ENCODE assay signal across 26 cellular contexts in the genomic region with DNA sequence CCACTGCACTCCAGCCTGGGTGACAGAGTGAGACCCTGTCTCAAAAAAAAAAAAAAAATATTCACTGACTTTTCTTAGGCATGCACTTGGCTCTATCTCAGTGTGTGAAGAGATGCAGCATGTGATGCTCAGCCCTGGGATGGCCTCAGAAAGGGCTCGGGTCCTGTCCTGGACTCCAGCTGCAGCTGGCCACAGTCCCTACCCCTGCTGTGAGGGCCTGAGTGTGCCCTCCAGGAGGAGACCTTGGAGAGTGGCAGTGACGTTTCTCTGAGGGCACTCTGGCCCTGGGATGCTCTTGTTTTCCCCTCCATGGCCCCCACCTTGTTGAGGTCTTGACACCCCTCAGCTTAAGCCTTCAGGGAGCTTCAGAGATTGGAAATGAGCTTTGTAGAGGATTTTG.
DNase-seq lines count a peak whose midpoint lies in the region; ATAC-seq, FAIRE-seq and TF ChIP-seq lines count a peak whose summit lies in the region.
"Had no signal": no experiment of that assay in that cellular context is flagged by ENCODE, and none has a peak within 500 bp of the region (broad histone marks: within the 10 kb centered on the region; RNA-seq: fewer than 3 reads in every experiment).

No MANE protein-coding gene starts in this region.

- H3K27ac Mint-ChIP-seq in CD14-positive monocyte (no peak overlapping the region), T-cell (no peak overlapping the region)
- H3K27ac Mint-ChIP-seq: B cell; CD4-positive, alpha-beta memory T cell; CD4-positive, CD25-positive, alpha-beta regulatory T cell; CD8-positive, alpha-beta memory T cell had no signal

- no peaks in the 10 kb centered on the region for H3K9me3 ChIP-seq in H1 (ENCODE audit: insufficient read depth in 2 of 2, low read depth in 1 of 2, low read length in 1 of 2)
- H3K9me3 ChIP-seq: A549; BLaER1 treated with 17β-estradiol and CSF1 and Interleukin-3, amounts not matched to agents 10 nM and 100 nM had no signal

- TF ChIP-seq POLR2A in H1 (IDR thresholded peaks at IDR 0.05; ENCODE audit: control extremely low read depth in 1 of 2, low read depth in 2 of 2, low read length in 2 of 2) = no peak

- ATAC-seq in HG03469 (IDR thresholded peaks at IDR 0.05; ENCODE audit: unreplicated experiment) (no peak), T-cell (replicated peaks in 1 of 4) (no peak), GM19351 (IDR thresholded peaks at IDR 0.05; ENCODE audit: unreplicated experiment) (no peak)
- ATAC-seq: A549, GM12878 had no signal

- H4K5ac ChIP-seq in H1 (ENCODE audit: insufficient read length, low read depth, low read length) = no peak overlapping the region

- peaks cover 2 to 7% (median 4%) of the 10 kb centered on the region in 4 experiments for H3K4me1 ChIP-seq in H1 (replicated peaks in 1 of 4; ENCODE audit: control insufficient read depth in 3 of 4, insufficient read depth in 4 of 4, low read length in 3 of 4)
- H3K4me1 ChIP-seq: BLaER1 treated with 17β-estradiol and CSF1 and Interleukin-3, amounts not matched to agents 10 nM and 100 nM had no signal

- peaks cover 0 to 4% (median under 1%) of the 10 kb centered on the region in 4 experiments; a peak in 5 of 7 replicates for H3K27me3 ChIP-seq in H1 (replicated peaks in 1 of 4; ENCODE audit: control insufficient read depth in 3 of 4, extremely low read depth in 1 of 4, insufficient read depth in 3 of 4, low read length in 3 of 4)
- H3K27me3 ChIP-seq: BLaER1 treated with 17β-estradiol and CSF1 and Interleukin-3, amounts not matched to agents 10 nM and 100 nM had no signal

- no peak overlapping the region for H2AFZ ChIP-seq in H1 (ENCODE audit: low read length)

- H3K27me3 Mint-ChIP-seq in CD14-positive monocyte (ENCODE audit: low read depth in 3 of 3) (peaks cover 20 to 24% (median 23%) of the 10 kb centered on the region in 3 donors), T-cell (peaks cover 40 to 46% of the 10 kb centered on the region in 2 donors)

- no peak overlapping the region for H3K56ac ChIP-seq in H1 (replicated peaks; ENCODE audit: insufficient read length, low read depth, low read length)

- H2BK15ac ChIP-seq in H1 (ENCODE audit: low read length) = no peak overlapping the region; the same call in 1 of the 2 replicates

- H3K79me1 ChIP-seq in H1 (ENCODE audit: low read depth, low read length) = no peaks in the 10 kb centered on the region

- no peaks in the 10 kb centered on the region for H3K36me3 Mint-ChIP-seq in CD14-positive monocyte
- H3K36me3 Mint-ChIP-seq in T-cell = no peaks in the 10 kb centered on the region
- H3K36me3 Mint-ChIP-seq: CD4-positive, alpha-beta memory T cell; CD4-positive, CD25-positive, alpha-beta regulatory T cell; CD8-positive, alpha-beta memory T cell had no signal

- no peaks in the 10 kb centered on the region for H4K20me1 ChIP-seq in H1 (replicated peaks in 1 of 2; ENCODE audit: control insufficient read depth in 1 of 2, insufficient read depth in 2 of 2, low read length in 2 of 2)
- H4K20me1 ChIP-seq: BLaER1 treated with 17β-estradiol and CSF1 and Interleukin-3, amounts not matched to agents 10 nM and 100 nM had no signal

- TF ChIP-seq RAD21 in H1 (IDR thresholded peaks at IDR 0.05 in 1 of 2, conservative IDR thresholded peaks at IDR 0.05 in 1 of 2; ENCODE audit: low read depth in 2 of 2, low read length in 2 of 2) = no peak

- H2BK5ac ChIP-seq in H1 (ENCODE audit: low read depth, low read length) = no peak overlapping the region

- H3K9ac ChIP-seq in H1 (replicated peaks in 1 of 4; ENCODE audit: extremely low read depth in 1 of 4, low read depth in 3 of 4, low read length in 3 of 4) = no peak overlapping the region
- H3K9ac ChIP-seq: BLaER1 treated with 17β-estradiol and CSF1 and Interleukin-3, amounts not matched to agents 10 nM and 100 nM had no signal

- H3K9me3 Mint-ChIP-seq in CD14-positive monocyte (peaks cover 0 to 4% (median 0%) of the 10 kb centered on the region in 7 donors), T-cell (no peaks in the 10 kb centered on the region)
- H3K9me3 Mint-ChIP-seq: CD8-positive, alpha-beta memory T cell had no signal

- H3K23ac ChIP-seq in H1 (ENCODE audit: insufficient read length) = no peak overlapping the region

- H4K91ac ChIP-seq in H1 (replicated peaks; ENCODE audit: insufficient read length, low read length) = no peak overlapping the region

- H3K4ac ChIP-seq in H1 (replicated peaks; ENCODE audit: insufficient read length, low read depth, low read length) = no peak overlapping the region

- no peak overlapping the region; the same call in 1 of the 2 replicates for H4K8ac ChIP-seq in H1 (ENCODE audit: extremely low read depth, insufficient read depth, low read length)

- CTCF ChIA-PET in H1 (lab: Charles Lee; ENCODE audit: partially characterized antibody) (interaction anchor here (0.7 to 2.7 kb wide), 7 partner anchors 7 to 139 kb away, joined by 3 to 22 read pairs (median 3); no protein-coding TSS in a partner anchor), T-cell (lab: Charles Lee) (no interaction called here)

- H3K4me3 ChIP-seq in H1 (ENCODE audit: extremely low read depth in 1 of 4, insufficient read depth in 2 of 4, low read depth in 3 of 4, low read length in 4 of 4) = no peak overlapping the region
- H3K4me3 ChIP-seq: A549; BLaER1 treated with 17β-estradiol and CSF1 and Interleukin-3, amounts not matched to agents 10 nM and 100 nM; GM12878 had no signal

- H2BK120ac ChIP-seq in H1 (replicated peaks; ENCODE audit: low read depth, low read length) = no peak overlapping the region

- POLR2A ChIA-PET in H1 (lab: Charles Lee; ENCODE audit: partially characterized antibody) = no interaction called here
- POLR2A ChIA-PET in T-cell (lab: Charles Lee) = no interaction called here

- 0 out of 2 replicates have a peak overlapping the region, but pooled peaks have one; percentile 4 for H3K18ac ChIP-seq in H1 (ENCODE audit: extremely low read depth, low read length)

- peak overlapping the region; percentile 92; the same call in 1 of the 2 replicates for H2BK12ac ChIP-seq in H1 (ENCODE audit: low read depth, low read length)

- peak; percentile 8 for DNase-seq in CD14-positive monocyte (ENCODE audit: low spot score)
- no peak for DNase-seq in H1 (ENCODE audit: low read depth in 1 of 2, low spot score in 2 of 2)
- peak; percentile 11 for DNase-seq in posterior vena cava (ENCODE audit: low spot score)
- no peak for DNase-seq in T-cell
- DNase-seq: AML-193; CD4-positive, alpha-beta memory T cell; CD4-positive, CD25-positive, alpha-beta regulatory T cell; CD8-positive, alpha-beta memory T cell; COR-L47; DMS 273 treated with DMSO at 0.1 percent for 48 hours; DMS153; DMS53; DMS79; DND-41; EL; GDM1 had no signal

- H3K4me3 Mint-ChIP-seq in CD14-positive monocyte (no peak overlapping the region), T-cell (no peak overlapping the region)
- H3K4me3 Mint-ChIP-seq: B cell; CD4-positive, alpha-beta memory T cell; CD4-positive, CD25-positive, alpha-beta regulatory T cell; CD8-positive, alpha-beta memory T cell had no signal

- no peak overlapping the region for H3K27ac ChIP-seq in H1 (ENCODE audit: low read depth, low read length)
- H3K27ac ChIP-seq: 22Rv1; A549; BLaER1 treated with 17β-estradiol and CSF1 and Interleukin-3, amounts not matched to agents 10 nM and 100 nM; C4-2B had no signal

- TF ChIP-seq CTCF in CD14-positive monocyte (IDR thresholded peaks at IDR 0.05) (no peak), H1 (IDR thresholded peaks at IDR 0.05; ENCODE audit: control extremely low read depth in 1 of 3, insufficient read depth in 1 of 3, low read depth in 1 of 3, low read length in 3 of 3) (no peak)

- FAIRE-seq in H1 (lab: Jason Lieb, UNC) = no peak
- FAIRE-seq: A549, GM12878, GM12892, GM19239 had no signal

- intact Hi-C loops in CD14-positive monocyte (cut with micrococcal nuclease) (no loop called here), posterior vena cava (cut with DNase I) (no loop called here)

- 84% methylated on average over 2 of the region's 2 CpGs; no CpG with 5 or more reads in 1 of the 2 experiments for WGBS in H1 (ENCODE audit: extremely low coverage in 1 of 2, insufficient coverage in 1 of 2, insufficient read length in 1 of 2, insufficient replicate concordance in 2 of 2, low coverage in 1 of 2, low lambda C conversion rate in 2 of 2, missing lambda C conversion rate in 1 of 2), 2 experiments

- H3K23me2 ChIP-seq in H1 (ENCODE audit: low read depth, low read length) = no peaks in the 10 kb centered on the region

- no peaks in the 10 kb centered on the region for H3K36me3 ChIP-seq in H1 (ENCODE audit: control insufficient read depth in 2 of 4, insufficient read depth in 4 of 4, low read length in 3 of 4)
- H3K36me3 ChIP-seq: BLaER1 treated with 17β-estradiol and CSF1 and Interleukin-3, amounts not matched to agents 10 nM and 100 nM had no signal

- H3K14ac ChIP-seq in H1 (ENCODE audit: insufficient read length) = no peak overlapping the region

- no peak for TF ChIP-seq EP300 in H1 (IDR thresholded peaks at IDR 0.05; ENCODE audit: borderline replicate concordance in 1 of 2, low read depth in 2 of 2, low read length in 2 of 2)

- no peak overlapping the region for H2AK5ac ChIP-seq in H1 (ENCODE audit: low read depth, low read length)

- H3K4me2 ChIP-seq in H1 (ENCODE audit: insufficient read depth in 1 of 2, low read depth in 2 of 2, low read length in 2 of 2) = no peak overlapping the region
- H3K4me2 ChIP-seq: A549; BLaER1 treated with 17β-estradiol and CSF1 and Interleukin-3, amounts not matched to agents 10 nM and 100 nM had no signal

- H3K4me1 Mint-ChIP-seq in CD14-positive monocyte = no peaks in the 10 kb centered on the region
- no peaks in the 10 kb centered on the region for H3K4me1 Mint-ChIP-seq in T-cell
- H3K4me1 Mint-ChIP-seq: B cell; CD4-positive, alpha-beta memory T cell; CD4-positive, CD25-positive, alpha-beta regulatory T cell had no signal

- peak overlapping the region; percentile 55; the same call in 1 of the 2 replicates for H2BK20ac ChIP-seq in H1 (ENCODE audit: low read length)

- H3K79me2 ChIP-seq in H1 (ENCODE audit: control insufficient read depth in 1 of 2, insufficient read depth in 2 of 2, low read length in 2 of 2) = no peaks in the 10 kb centered on the region

TF ChIP-seq in H1, 55 proteins besides CTCF, POLR2A, EP300 and RAD21 (continues in another document):
- TF ChIP-seq, protein P1, sequence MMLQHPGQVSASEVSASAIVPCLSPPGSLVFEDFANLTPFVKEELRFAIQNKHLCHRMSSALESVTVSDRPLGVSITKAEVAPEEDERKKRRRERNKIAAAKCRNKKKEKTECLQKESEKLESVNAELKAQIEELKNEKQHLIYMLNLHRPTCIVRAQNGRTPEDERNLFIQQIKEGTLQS (IDR thresholded peaks at IDR 0.05; ENCODE audit: insufficient read depth, low read depth, low read length) = no peak
- TF ChIP-seq TEAD4 (IDR thresholded peaks at IDR 0.05; ENCODE audit: low read depth, low read length) = no peak
- no peak for TF ChIP-seq FOSL1 (IDR thresholded peaks at IDR 0.05; ENCODE audit: insufficient read depth, low read depth, low read length)
- no peak for TF ChIP-seq SIN3A (conservative IDR thresholded peaks at IDR 0.05 in 1 of 2, IDR thresholded peaks at IDR 0.05 in 1 of 2; ENCODE audit: low read depth in 1 of 2, low read length in 2 of 2)
- no peak for TF ChIP-seq CHD1 (IDR thresholded peaks at IDR 0.05; ENCODE audit: low read depth, low read length)
- TF ChIP-seq, protein P2, sequence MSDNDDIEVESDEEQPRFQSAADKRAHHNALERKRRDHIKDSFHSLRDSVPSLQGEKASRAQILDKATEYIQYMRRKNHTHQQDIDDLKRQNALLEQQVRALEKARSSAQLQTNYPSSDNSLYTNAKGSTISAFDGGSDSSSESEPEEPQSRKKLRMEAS (IDR thresholded peaks at IDR 0.05) = no peak

Comparison
In these comparisons a context has a peak if more than half of its experiments do, and no peak if none do; other contexts are left out.
1. DNase-seq: peak in CD14-positive monocyte (single experiment) and posterior vena cava (single experiment); none in H1 (0 of 2) and T-cell (0 of 34).